Comparison of ENCODE assay signal across 19 cellular contexts in genomic region chr11:17721242-17721999, GRCh38. TPM values are rescaled to one million over a fixed set of nuclear protein-coding genes. Genes with fewer than 3 reads are reported as not detected.
DNase-seq lines count a peak whose midpoint lies in the region; ATAC-seq, FAIRE-seq and TF ChIP-seq lines count a peak whose summit lies in the region.
"Had no signal": no experiment of that assay in that cellular context is flagged by ENCODE, and none has a peak within 500 bp of the region (broad histone marks: within the 10 kb centered on the region; RNA-seq: fewer than 3 reads in every experiment).

No MANE protein-coding gene starts in this region.

- H3K9ac ChIP-seq in HepG2 (ENCODE audit: insufficient read depth, low read depth, low read length), result no peak overlapping the region
- no peak overlapping the region for H3K9ac ChIP-seq in adipocyte (ENCODE audit: low read length)

- no peaks in the 10 kb centered on the region for H3K79me2 ChIP-seq in HepG2 (ENCODE audit: insufficient read depth, low read length)

- 28% methylated on average over 15 of the region's 56 CpGs for WGBS in HepG2 (ENCODE audit: low lambda C conversion rate)
- 9% methylated on average over 27 of the region's 56 CpGs for WGBS in right lobe of liver (ENCODE audit: insufficient coverage, low coverage, low lambda C conversion rate, missing lambda C conversion rate)

- H3K4me3 ChIP-seq in HepG2 (replicated peaks in 1 of 3; ENCODE audit: insufficient read depth in 1 of 3, low read depth in 2 of 3, low read length in 3 of 3) (no peak overlapping the region), right lobe of liver (no peak overlapping the region), adipocyte (ENCODE audit: low read length) (no peak overlapping the region)
- H3K4me3 ChIP-seq: adrenal gland, esophagus squamous epithelium, lung, MG63 had no signal

- DNase-seq in HepG2 (ENCODE audit: low spot score) (no peak), right lobe of liver (no peak), adipocyte (ENCODE audit: low read depth) (peak; percentile 18), mesenteric fat pad (ENCODE audit: low spot score) (peak; percentile 83), NCI-H2081 (lab: John Stamatoyannopoulos, UW) (no peak), HCEC 1CT (no peak), NCI-H2196 treated with DMSO at 0.1 percent for 48 hours (lab: John Stamatoyannopoulos, UW; ENCODE audit: unreplicated experiment) (no peak)
- DNase-seq: adrenal gland; esophagus squamous epithelium; NCI-H2171 treated with DMSO at 0.1 percent for 48 hours; nucleus accumbens; stimulated activated CD8-positive, alpha-beta memory T cell treated with anti-CD3 and anti-CD28 coated beads, Interleukin-4, amount 100 ng/mL, for 48 hours; T-cell had no signal

- CTCF ChIA-PET in HepG2 (lab: Yijun Ruan, JAX; ENCODE audit: low intra/inter-chr PET ratio, low total read pairs), result interaction anchor here (1.3 to 1.6 kb wide), 2 partner anchors 9 to 123 kb away, joined by 3 read pairs; no protein-coding TSS in a partner anchor

- intact Hi-C loops in HepG2 (cut with micrococcal nuclease; ENCODE audit: unreplicated experiment), result no loop called here
- intact Hi-C loops in right lobe of liver (cut with DNase I), result loop anchor here in 1 of 2 donors (5.0 kb wide), 1 partner anchor 119 kb away; no protein-coding TSS in a partner anchor

- H3K4me1 ChIP-seq in HepG2 (ENCODE audit: insufficient read depth, low read length) (no peaks in the 10 kb centered on the region; the same call in 1 of the 2 replicates), right lobe of liver (no peaks in the 10 kb centered on the region), adipocyte (ENCODE audit: control insufficient read depth, insufficient read depth, low read length) (no peaks in the 10 kb centered on the region)

- TF ChIP-seq POLR2A in HepG2 (IDR thresholded peaks at IDR 0.05; ENCODE audit: insufficient read depth in 1 of 2, low read depth in 2 of 2, low read length in 2 of 2) (no peak), right lobe of liver (IDR thresholded peaks at IDR 0.05) (no peak)

- H2AFZ ChIP-seq in HepG2 (ENCODE audit: low read length), result no peak overlapping the region

- H3K27ac ChIP-seq in HepG2 (ENCODE audit: extremely low read length, insufficient read depth, low read length), result no peak overlapping the region
- H3K27ac ChIP-seq in right lobe of liver, result no peak overlapping the region
- H3K27ac ChIP-seq: adrenal gland, esophagus squamous epithelium had no signal

- no peaks in the 10 kb centered on the region for H3K36me3 ChIP-seq in HepG2 (replicated peaks in 1 of 2; ENCODE audit: control insufficient read depth in 1 of 2, insufficient read depth in 2 of 2, low read length in 2 of 2)
- H3K36me3 ChIP-seq in right lobe of liver, result no peaks in the 10 kb centered on the region
- H3K36me3 ChIP-seq in adipocyte (ENCODE audit: control insufficient read depth, insufficient read depth, low read length, severe bottlenecking), result no peaks in the 10 kb centered on the region
- H3K36me3 ChIP-seq: adrenal gland, esophagus squamous epithelium, MG63 had no signal

- TF ChIP-seq CTCF in HepG2 (CRISPR knock-in tag; IDR thresholded peaks at IDR 0.05) (no peak), right lobe of liver (IDR thresholded peaks at IDR 0.05) (no peak)

- TF ChIP-seq EP300 in HepG2 (IDR thresholded peaks at IDR 0.05; ENCODE audit: low read depth in 2 of 2, low read length in 2 of 2) (no peak), HepG2 (CRISPR knock-in tag; IDR thresholded peaks at IDR 0.05; ENCODE audit: borderline replicate concordance) (no peak)

- peak; percentile 25 for ATAC-seq in HepG2
- ATAC-seq in right lobe of liver, result no peak
- no peak for ATAC-seq in GM21717 (IDR thresholded peaks at IDR 0.05; ENCODE audit: unreplicated experiment)
- ATAC-seq: activated CD4-positive, CD25-positive, alpha-beta regulatory T cell treated with anti-CD3 and anti-CD28 coated beads, Interleukin-2, amount 50 U/mL, for 24 hours; T-cell had no signal

- in situ Hi-C loops in HepG2 (cut with HindIII; ENCODE audit: extremely low pct_ligation_motif_present, low pct_unique_long_range_greater_than_20kb), result loop anchor here (5.0 kb wide), 1 partner anchor 119 kb away; no protein-coding TSS in a partner anchor

- H3K4me2 ChIP-seq in HepG2 (ENCODE audit: low read depth, low read length), result no peak overlapping the region

- H3K9me3 ChIP-seq in HepG2 (ENCODE audit: low read length) (no peaks in the 10 kb centered on the region; the same call in 1 of the 2 replicates), right lobe of liver (no peaks in the 10 kb centered on the region), adipocyte (ENCODE audit: control insufficient read depth, low read length) (no peaks in the 10 kb centered on the region)
- H3K9me3 ChIP-seq: esophagus squamous epithelium, MG63 had no signal

- FAIRE-seq in HepG2 (lab: Jason Lieb, UNC), result no peak

- H3K27me3 ChIP-seq in HepG2 (ENCODE audit: control insufficient read depth in 1 of 2, insufficient read depth in 2 of 2, low read length in 2 of 2) (peaks cover 11 to 51% of the 10 kb centered on the region in 2 experiments), right lobe of liver (peaks cover 18 to 41% of the 10 kb centered on the region in 2 donors), adipocyte (replicated peaks; ENCODE audit: control insufficient read depth, insufficient read depth, low read length) (peaks cover 88% of the 10 kb centered on the region)
- H3K27me3 ChIP-seq: MG63 had no signal

- POLR2A ChIA-PET in HepG2 (lab: Yijun Ruan, JAX), result no interaction called here

- no peak for TF ChIP-seq RAD21 in HepG2 (CRISPR knock-in tag; IDR thresholded peaks at IDR 0.05)

- H4K20me1 ChIP-seq in HepG2 (ENCODE audit: insufficient read depth, low read length), result no peaks in the 10 kb centered on the region

- BruUV-seq in HepG2 (replicated peaks; lab: Mats Ljungman, UMichigan), result no TSS peak

TF ChIP-seq in HepG2, 621 proteins besides CTCF, POLR2A, EP300 and RAD21 (continues in another document):
- TF ChIP-seq ELF4 (CRISPR knock-in tag; IDR thresholded peaks at IDR 0.05; ENCODE audit: borderline replicate concordance) (no peak), MYNN (CRISPR knock-in tag; IDR thresholded peaks at IDR 0.05; ENCODE audit: low read depth) (no peak)

RNA-seq across cellular contexts. Expression of gene MYOD1, which starts 2.0 kb away (rescaled TPM):
- not detected in 2 replicates for total RNA-seq in HepG2 (2016; rRNA removed; fragmentation: Illumina TruSeq; extraction: Trizol)
- not detected in 2 replicates for total RNA-seq in HepG2 (2016; cell fraction: cytosol; rRNA removed; fragmentation: Illumina TruSeq; extraction: Trizol; ENCODE audit: low read depth)
- not detected in 2 replicates for total RNA-seq in HepG2 (2016; cell fraction: insoluble cytoplasmic fraction; rRNA removed; fragmentation: Illumina TruSeq; extraction: Trizol)
- total RNA-seq in HepG2 (2016; cell fraction: membrane; rRNA removed; fragmentation: Illumina TruSeq; extraction: Trizol), result not detected in 2 replicates
- total RNA-seq in HepG2 (2016; cell fraction: nucleus; rRNA removed; fragmentation: Illumina TruSeq; extraction: Trizol), result not detected in 2 replicates
- polyA plus RNA-seq in HepG2 (2011; rRNA removed), result not detected in 2 replicates
- polyA plus RNA-seq in HepG2 (2011; cell fraction: cytosol; rRNA removed), result not detected in 2 replicates
- not detected in 2 replicates for polyA plus RNA-seq in HepG2 (2011; cell fraction: nucleus; rRNA removed)
- polyA plus RNA-seq in HepG2 (2012), result not detected in 2 replicates
- not detected in 2 replicates for polyA plus RNA-seq in HepG2 (2016; cell fraction: cytosol; fragmentation: Illumina TruSeq; extraction: Trizol; ENCODE audit: low read depth)
- not detected in 2 replicates for polyA plus RNA-seq in HepG2 (2016; cell fraction: insoluble cytoplasmic fraction; fragmentation: Illumina TruSeq; extraction: Trizol; ENCODE audit: low read depth)
- not detected in 2 replicates for polyA plus RNA-seq in HepG2 (2016; cell fraction: membrane; fragmentation: Illumina TruSeq; extraction: Trizol; ENCODE audit: low read depth)
- not detected in 2 replicates for polyA plus RNA-seq in HepG2 (2016; cell fraction: nucleus; fragmentation: Illumina TruSeq; extraction: Trizol; ENCODE audit: insufficient read depth, low read depth)
- not detected in 2 replicates for polyA minus RNA-seq in HepG2 (2011; rRNA and poly(A)+ RNA removed; ENCODE audit: low replicate concordance)
- polyA minus RNA-seq in HepG2 (2011; cell fraction: cytosol; rRNA and poly(A)+ RNA removed), result not detected in 2 replicates
- not detected in 2 replicates for polyA minus RNA-seq in HepG2 (2011; cell fraction: nucleus; rRNA and poly(A)+ RNA removed)
- total RNA-seq in right lobe of liver, result not detected
- not detected for total RNA-seq in mesenteric fat pad
- total RNA-seq: adrenal gland, esophagus squamous epithelium, lung, T-cell, ureter had no signal
- polyA plus RNA-seq: adrenal gland, BJ, lung had no signal

RNA-seq across cellular contexts. Expression of gene KCNC1, which starts 13.2 kb away (rescaled TPM):
- 0.03 and 0.04 TPM in 2 replicates for total RNA-seq in HepG2 (2016; rRNA removed; fragmentation: Illumina TruSeq; extraction: Trizol)
- total RNA-seq in HepG2 (2016; cell fraction: cytosol; rRNA removed; fragmentation: Illumina TruSeq; extraction: Trizol; ENCODE audit: low read depth), result not detected in 2 replicates
- total RNA-seq in HepG2 (2016; cell fraction: insoluble cytoplasmic fraction; rRNA removed; fragmentation: Illumina TruSeq; extraction: Trizol), result 0.04 and 0.06 TPM in 2 replicates
- total RNA-seq in HepG2 (2016; cell fraction: membrane; rRNA removed; fragmentation: Illumina TruSeq; extraction: Trizol), result 0.03 and 0.10 TPM in 2 replicates
- total RNA-seq in HepG2 (2016; cell fraction: nucleus; rRNA removed; fragmentation: Illumina TruSeq; extraction: Trizol), result 0.34 and 0.38 TPM in 2 replicates
- 0.01 TPM in 1 of 2 replicates, not detected in the other for polyA plus RNA-seq in HepG2 (2011; rRNA removed)
- polyA plus RNA-seq in HepG2 (2011; cell fraction: cytosol; rRNA removed), result not detected in 2 replicates
- 0.16 and 0.19 TPM in 2 replicates for polyA plus RNA-seq in HepG2 (2011; cell fraction: nucleus; rRNA removed)
- polyA plus RNA-seq in HepG2 (2012), result 0.11 and 0.51 TPM in 2 replicates
- 0.02 TPM in 1 of 2 replicates, not detected in the other for polyA plus RNA-seq in HepG2 (2016; cell fraction: cytosol; fragmentation: Illumina TruSeq; extraction: Trizol; ENCODE audit: low read depth)
- 0.07 TPM in 1 of 2 replicates, not detected in the other for polyA plus RNA-seq in HepG2 (2016; cell fraction: insoluble cytoplasmic fraction; fragmentation: Illumina TruSeq; extraction: Trizol; ENCODE audit: low read depth)
- 0.02 TPM in 1 of 2 replicates, not detected in the other for polyA plus RNA-seq in HepG2 (2016; cell fraction: membrane; fragmentation: Illumina TruSeq; extraction: Trizol; ENCODE audit: low read depth)
- 0.36 and 0.99 TPM in 2 replicates for polyA plus RNA-seq in HepG2 (2016; cell fraction: nucleus; fragmentation: Illumina TruSeq; extraction: Trizol; ENCODE audit: insufficient read depth, low read depth)
- not detected in 2 replicates for polyA minus RNA-seq in HepG2 (2011; rRNA and poly(A)+ RNA removed; ENCODE audit: low replicate concordance)
- polyA minus RNA-seq in HepG2 (2011; cell fraction: cytosol; rRNA and poly(A)+ RNA removed), result not detected in 2 replicates
- polyA minus RNA-seq in HepG2 (2011; cell fraction: nucleus; rRNA and poly(A)+ RNA removed), result 0.39 and 0.50 TPM in 2 replicates
- not detected for total RNA-seq in right lobe of liver
- total RNA-seq in mesenteric fat pad, result not detected
- total RNA-seq: esophagus squamous epithelium, lung, T-cell, ureter had no signal
- polyA plus RNA-seq: BJ had no signal

Comparison
In these comparisons a context has a peak if more than half of its experiments do, and no peak if none do; other contexts are left out.
1. DNase-seq: peak in adipocyte (single experiment) and mesenteric fat pad (single experiment); none in HepG2 (single experiment), right lobe of liver (0 of 3), NCI-H2081 (0 of 2), HCEC 1CT (single experiment) and NCI-H2196 treated with DMSO at 0.1 percent for 48 hours (single experiment).